In genomic region chr22:26737262-26737661, GRCh38 we compare ENCODE assay signal across 23 cellular contexts.
"Had no signal": no experiment of that assay in that cellular context is flagged by ENCODE, and none has a peak within 500 bp of the region (broad histone marks: within the 10 kb centered on the region; RNA-seq: fewer than 3 reads in every experiment).

No MANE protein-coding gene starts in this region.

- DNase-seq: activated CD4-positive, alpha-beta memory T cell treated with anti-CD3 and anti-CD28 coated beads for 36 hours; activated CD4-positive, alpha-beta T cell treated with anti-CD3 and anti-CD28 coated beads, Interleukin-2, amount 10 ng/mL, durations not matched to agents 7 days and 5 days; activated CD4-positive, CD25-positive, alpha-beta regulatory T cell; activated CD8-positive, alpha-beta memory T cell treated with anti-CD3 and anti-CD28 coated beads for 24 hours; activated gamma-delta T cell treated with Interleukin-2 at 50 U/mL for 16 hours; activated naive CD4-positive, alpha-beta T cell treated with anti-CD3 and anti-CD28 coated beads, Interleukin-2, amount 10 ng/mL, durations not matched to agents 7 days and 5 days; activated naive CD8-positive, alpha-beta T cell treated with anti-CD3 and anti-CD28 coated beads for 36 hours; activated T-cell treated with anti-CD3 and anti-CD28 coated beads, Interleukin-2, amount 50 U/mL, for 48 hours; brain microvascular endothelial cell; cerebellar nuclear complex; NCI-H1048; NCI-H1694; NCI-H2029; NCI-H2107; NCI-H2171 treated with DMSO at 0.1 percent for 48 hours; NCI-H226; NCI-H510A; NCI-H526 treated with DMSO at 0.1 percent for 48 hours; NCI-H82; SIG-M5; T-cell had no signal

- H3K27ac ChIP-seq: brain microvascular endothelial cell, cardiac muscle cell, VCaP had no signal

- ATAC-seq: T-cell had no signal

- H3K36me3 ChIP-seq: brain microvascular endothelial cell, cardiac muscle cell had no signal

- H3K27me3 ChIP-seq: brain microvascular endothelial cell, cardiac muscle cell had no signal

- H3K4me3 ChIP-seq: cardiac muscle cell had no signal
